1 cellular context compared by ENCODE assay signal in genomic region chr1:6001992-6002576, GRCh38.
TF ChIP-seq lines count a peak whose summit lies in the region.

No MANE protein-coding gene starts in this region.

TF ChIP-seq in GM12878, 131 proteins besides CTCF, POLR2A, EP300 and RAD21 (continued from another document):
- TF ChIP-seq ELK1 (IDR thresholded peaks at IDR 0.05; ENCODE audit: low read depth, low read length): no peak
- no peak for TF ChIP-seq ZSCAN29 (IDR thresholded peaks at IDR 0.05)
- TF ChIP-seq SMC3 (IDR thresholded peaks at IDR 0.05; ENCODE audit: borderline replicate concordance, low read length): no peak
- TF ChIP-seq RUNX3 (IDR thresholded peaks at IDR 0.05; ENCODE audit: low read length): no peak
- no peak for TF ChIP-seq KAT2A (conservative IDR thresholded peaks at IDR 0.05; ENCODE audit: control insufficient read depth, low read depth, low read length)
- TF ChIP-seq MTA2 (IDR thresholded peaks at IDR 0.05; ENCODE audit: low read depth): no peak
